In the genomic region with DNA sequence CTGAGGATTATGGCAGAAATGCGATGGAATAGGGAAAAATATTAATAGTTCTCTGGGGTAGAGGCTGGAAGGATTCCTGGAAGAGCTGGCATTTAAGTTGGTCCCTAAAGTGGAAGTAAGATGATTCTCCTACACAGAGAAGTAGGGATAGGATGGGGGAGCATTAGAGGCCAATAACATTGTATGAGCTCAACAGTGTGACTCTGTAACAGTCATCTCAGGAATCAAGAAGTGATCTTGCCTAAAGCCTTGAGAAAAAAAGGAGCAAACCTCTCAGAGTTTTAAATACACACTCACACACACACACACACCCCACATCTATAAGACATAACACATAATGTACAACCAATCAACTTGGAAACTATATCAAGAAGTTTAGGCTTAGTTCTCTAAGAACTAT, we compare ENCODE assay signal across 16 cellular contexts.
DNase-seq lines count a peak whose midpoint lies in the region; ATAC-seq, FAIRE-seq and TF ChIP-seq lines count a peak whose summit lies in the region.
"Had no signal": no experiment of that assay in that cellular context is flagged by ENCODE, and none has a peak within 500 bp of the region (broad histone marks: within the 10 kb centered on the region; RNA-seq: fewer than 3 reads in every experiment).

No MANE protein-coding gene starts in this region.

- TF ChIP-seq CTCF in astrocyte (IDR thresholded peaks at IDR 0.05; ENCODE audit: insufficient read depth, low read depth, low read length) (no peak), smooth muscle cell (IDR thresholded peaks at IDR 0.05; ENCODE audit: borderline replicate concordance, insufficient read depth, poor library complexity, severe bottlenecking) (no peak), lower lobe of right lung (IDR thresholded peaks at IDR 0.05) (no peak)

- H3K4me2 ChIP-seq in astrocyte (ENCODE audit: low read length), result no peak overlapping the region
- H3K4me2 ChIP-seq in smooth muscle cell, result no peak overlapping the region

- peaks cover 19% of the 10 kb centered on the region for H3K4me1 ChIP-seq in astrocyte (ENCODE audit: insufficient read depth, low read length)
- peaks cover 36% of the 10 kb centered on the region for H3K4me1 ChIP-seq in smooth muscle cell (ENCODE audit: low read depth)
- peaks cover 12% of the 10 kb centered on the region for H3K4me1 ChIP-seq in lower lobe of right lung
- H3K4me1 ChIP-seq: HAP-1 had no signal

- no peaks in the 10 kb centered on the region for H3K36me3 Mint-ChIP-seq in astrocyte (ENCODE audit: low read depth, unreplicated experiment)
- no peaks in the 10 kb centered on the region for H3K36me3 Mint-ChIP-seq in immature natural killer cell
- H3K36me3 Mint-ChIP-seq: CD14-positive monocyte had no signal

- H3K27ac ChIP-seq in astrocyte (ENCODE audit: low read depth, low read length), result no peak overlapping the region
- peak overlapping the region; percentile 88 for H3K27ac ChIP-seq in smooth muscle cell (ENCODE audit: low read depth)
- H3K27ac ChIP-seq in lower lobe of right lung, result no peak overlapping the region

- TF ChIP-seq POLR2A in H54 (IDR thresholded peaks at IDR 0.05; ENCODE audit: low read depth, low read length), result no peak

- ATAC-seq in lower lobe of right lung, result no peak
- ATAC-seq: A549, GM12878, HepG2 had no signal

- H3K4me1 Mint-ChIP-seq in astrocyte (ENCODE audit: low read depth, unreplicated experiment) (peaks cover 34% of the 10 kb centered on the region), immature natural killer cell (no peaks in the 10 kb centered on the region)

- WGBS in smooth muscle cell (ENCODE audit: low lambda C conversion rate), result 97% methylated on average over 1 of the region's 1 CpG

- FAIRE-seq in H54 (lab: Jason Lieb, UNC) (peak; percentile 79), astrocyte (lab: Jason Lieb, UNC) (no peak)
- FAIRE-seq: A549, GM12878, GM18507, HepG2, HTR-8/SVneo had no signal

- H3K9ac ChIP-seq in astrocyte (ENCODE audit: low read length) (no peak overlapping the region), smooth muscle cell (ENCODE audit: low read depth) (peak overlapping the region; percentile 2)

- H4K20me1 ChIP-seq in astrocyte (ENCODE audit: insufficient read depth, low read length) (no peaks in the 10 kb centered on the region), smooth muscle cell (ENCODE audit: low read depth) (no peaks in the 10 kb centered on the region)

- no peak overlapping the region for H3K4me3 ChIP-seq in astrocyte (ENCODE audit: insufficient read depth, low read depth, low read length)
- H3K4me3 ChIP-seq in smooth muscle cell, result no peak overlapping the region
- no peak overlapping the region for H3K4me3 ChIP-seq in lower lobe of right lung
- H3K4me3 ChIP-seq: A549, GM12878, HAP-1 had no signal

- H3K36me3 ChIP-seq in astrocyte (ENCODE audit: insufficient read depth, low read length), result no peaks in the 10 kb centered on the region
- H3K36me3 ChIP-seq in smooth muscle cell (ENCODE audit: low read depth), result peaks cover 8% of the 10 kb centered on the region
- no peaks in the 10 kb centered on the region for H3K36me3 ChIP-seq in lower lobe of right lung
- H3K36me3 ChIP-seq: HAP-1 had no signal

- H3K9me3 ChIP-seq in astrocyte (ENCODE audit: insufficient read depth, low read depth, low read length) (no peaks in the 10 kb centered on the region), smooth muscle cell (replicated peaks; ENCODE audit: low read depth) (no peaks in the 10 kb centered on the region), lower lobe of right lung (no peaks in the 10 kb centered on the region)
- H3K9me3 ChIP-seq: HAP-1 had no signal

- no peak overlapping the region for H3K4me3 Mint-ChIP-seq in astrocyte (ENCODE audit: unreplicated experiment)
- no peak overlapping the region for H3K4me3 Mint-ChIP-seq in immature natural killer cell
- H3K4me3 Mint-ChIP-seq: CD14-positive monocyte had no signal

- H3K9me3 Mint-ChIP-seq in astrocyte (ENCODE audit: unreplicated experiment) (peaks cover 3% of the 10 kb centered on the region), immature natural killer cell (peaks cover 0 to 2% (median 0%) of the 10 kb centered on the region in 6 donors)

- peaks cover 11% of the 10 kb centered on the region for H3F3A ChIP-seq in smooth muscle cell (ENCODE audit: low read depth)

- intact Hi-C loops in lower lobe of right lung (cut with DNase I), result no loop called here

- H3K27ac Mint-ChIP-seq in astrocyte (ENCODE audit: unreplicated experiment) (peak overlapping the region; percentile 44), immature natural killer cell (no peak overlapping the region)

- DNase-seq in CD1c-positive myeloid dendritic cell (ENCODE audit: extremely low spot score), result peak; percentile 4
- DNase-seq in H54 (ENCODE audit: insufficient read length, low spot score), result no peak
- DNase-seq in astrocyte (ENCODE audit: low read depth), result no peak
- DNase-seq in smooth muscle cell (lab: John Stamatoyannopoulos, UW; ENCODE audit: unreplicated experiment), result no peak
- no peak for DNase-seq in immature natural killer cell
- no peak for DNase-seq in lower lobe of right lung
- no peak for DNase-seq in GM19238 (ENCODE audit: insufficient read length, low spot score)
- DNase-seq: DMS 273 treated with DMSO at 0.1 percent for 48 hours, GOT3 had no signal

- H3K27me3 Mint-ChIP-seq in astrocyte (ENCODE audit: low read depth, unreplicated experiment) (no peaks in the 10 kb centered on the region), immature natural killer cell (ENCODE audit: low read depth in 3 of 3) (no peaks in the 10 kb centered on the region)

- H2AFZ ChIP-seq in astrocyte (ENCODE audit: low read depth, low read length), result no peak overlapping the region
- H2AFZ ChIP-seq in smooth muscle cell (ENCODE audit: low read depth), result no peak overlapping the region

- H3K79me2 ChIP-seq in astrocyte (ENCODE audit: insufficient read depth, low read length), result no peaks in the 10 kb centered on the region
- H3K79me2 ChIP-seq in smooth muscle cell (ENCODE audit: low read depth), result peaks cover 15% of the 10 kb centered on the region

- H3K27me3 ChIP-seq in astrocyte (ENCODE audit: insufficient read depth, low read length) (no peaks in the 10 kb centered on the region), smooth muscle cell (ENCODE audit: low read depth) (no peaks in the 10 kb centered on the region), lower lobe of right lung (ENCODE audit: low read depth) (no peaks in the 10 kb centered on the region)
